ENCODE assay signal across 8 cellular contexts in the genomic region with DNA sequence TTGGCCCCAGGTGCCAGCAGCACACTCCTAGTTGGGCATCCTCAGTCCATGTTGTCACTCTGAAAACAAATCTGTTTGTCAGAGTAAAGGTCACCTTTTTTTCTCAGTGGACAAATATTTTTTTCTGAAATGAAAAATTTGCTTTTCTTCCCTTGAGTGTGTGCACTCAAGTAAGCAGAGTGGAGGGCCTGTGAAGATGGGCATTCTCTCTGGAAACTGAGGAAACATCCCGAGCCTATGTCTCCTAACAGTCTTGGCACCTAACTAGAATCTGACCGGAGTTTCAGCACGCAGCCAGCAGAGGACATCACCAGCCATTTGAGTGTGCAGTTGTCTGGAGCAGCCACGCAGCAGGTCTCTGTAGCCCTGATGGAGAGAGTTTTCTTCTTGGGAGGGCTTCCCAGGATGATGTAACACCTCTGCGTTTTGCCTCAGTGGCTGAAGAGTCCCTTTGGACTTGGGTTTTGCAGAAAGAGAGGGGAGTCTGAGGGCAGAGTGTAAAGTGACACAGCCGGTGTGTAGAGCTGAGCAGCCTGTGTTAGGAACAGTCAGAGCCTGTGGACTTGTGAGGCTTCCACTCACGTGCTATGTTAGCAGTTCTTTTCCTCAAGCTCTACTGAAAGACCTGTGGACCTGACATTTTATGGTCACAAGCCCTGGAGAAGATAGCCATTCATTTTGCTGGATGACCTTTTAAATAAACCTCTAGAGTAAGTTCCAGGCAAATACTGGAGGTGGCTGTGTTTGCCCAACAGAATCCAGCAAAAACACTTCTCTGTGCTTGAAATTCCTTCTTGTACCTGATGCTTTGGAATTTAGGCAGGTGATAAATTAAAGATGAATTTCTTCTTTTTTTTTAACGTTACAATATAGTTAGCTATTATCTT. TPM values are rescaled to one million over a fixed set of nuclear protein-coding genes. Genes with fewer than 3 reads are reported as not detected.
DNase-seq lines count a peak whose midpoint lies in the region; ATAC-seq and TF ChIP-seq lines count a peak whose summit lies in the region.

No MANE protein-coding gene starts in this region.

- H3K9me3 ChIP-seq in right lobe of liver (no peaks in the 10 kb centered on the region), upper lobe of left lung (no peaks in the 10 kb centered on the region)

- CTCF ChIA-PET in activated CD4-positive, alpha-beta memory T cell treated with anti-CD3 and anti-CD28 coated beads, Interleukin-2, amount 10 ng/mL, durations not matched to agents 7 days and 5 days (lab: Charles Lee), result interaction anchor here (1.2 to 1.5 kb wide), 3 partner anchors 9 to 82 kb away, joined by 3 to 6 read pairs (median 5); no protein-coding TSS in a partner anchor
- CTCF ChIA-PET in activated CD4-positive, alpha-beta memory T cell treated with anti-CD3 and anti-CD28 coated beads for 36 hours (lab: Charles Lee), result interaction anchor here (1.1 to 2.3 kb wide), 2 partner anchors 10 to 25 kb away, joined by 5 to 25 read pairs; no protein-coding TSS in a partner anchor

- H3K4me1 Mint-ChIP-seq in activated CD4-positive, alpha-beta memory T cell treated with anti-CD3 and anti-CD28 coated beads, Interleukin-2, amount 10 ng/mL, durations not matched to agents 7 days and 5 days, result peaks cover 56% of the 10 kb centered on the region
- peaks cover 34% of the 10 kb centered on the region for H3K4me1 Mint-ChIP-seq in activated CD4-positive, alpha-beta memory T cell treated with anti-CD3 and anti-CD28 coated beads for 36 hours (ENCODE audit: low read depth)

- intact Hi-C loops in activated CD4-positive, alpha-beta memory T cell treated with anti-CD3 and anti-CD28 coated beads for 36 hours (cut with micrococcal nuclease), result no loop called here
- intact Hi-C loops in right lobe of liver (cut with DNase I), result no loop called here

- no peaks in the 10 kb centered on the region for H3K27me3 Mint-ChIP-seq in activated CD4-positive, alpha-beta memory T cell treated with anti-CD3 and anti-CD28 coated beads, Interleukin-2, amount 10 ng/mL, durations not matched to agents 7 days and 5 days
- no peaks in the 10 kb centered on the region for H3K27me3 Mint-ChIP-seq in activated CD4-positive, alpha-beta memory T cell treated with anti-CD3 and anti-CD28 coated beads for 36 hours

- POLR2A ChIA-PET in activated CD4-positive, alpha-beta memory T cell treated with anti-CD3 and anti-CD28 coated beads, Interleukin-2, amount 10 ng/mL, durations not matched to agents 7 days and 5 days (lab: Charles Lee), result no interaction called here
- POLR2A ChIA-PET in activated CD4-positive, alpha-beta memory T cell treated with anti-CD3 and anti-CD28 coated beads for 36 hours (lab: Charles Lee), result no interaction called here

- H3K4me3 ChIP-seq in right lobe of liver (peak overlapping the region in 2 of 3 donors; percentile 12 to 25), upper lobe of left lung (no peak overlapping the region)

- H3K4me3 Mint-ChIP-seq in activated CD4-positive, alpha-beta memory T cell treated with anti-CD3 and anti-CD28 coated beads, Interleukin-2, amount 10 ng/mL, durations not matched to agents 7 days and 5 days, result no peak overlapping the region
- H3K4me3 Mint-ChIP-seq in activated CD4-positive, alpha-beta memory T cell treated with anti-CD3 and anti-CD28 coated beads for 36 hours, result no peak overlapping the region

- peaks cover 22% of the 10 kb centered on the region for H3K36me3 Mint-ChIP-seq in activated CD4-positive, alpha-beta memory T cell treated with anti-CD3 and anti-CD28 coated beads, Interleukin-2, amount 10 ng/mL, durations not matched to agents 7 days and 5 days (ENCODE audit: low read depth)
- peaks cover 9% of the 10 kb centered on the region for H3K36me3 Mint-ChIP-seq in activated CD4-positive, alpha-beta memory T cell treated with anti-CD3 and anti-CD28 coated beads for 36 hours

- H3K36me3 ChIP-seq in right lobe of liver, result peaks cover 0 to 5% (median 0%) of the 10 kb centered on the region in 4 donors
- H3K36me3 ChIP-seq in upper lobe of left lung, result peaks cover 0 to 5% (median 2%) of the 10 kb centered on the region in 4 donors

- TF ChIP-seq CTCF in right lobe of liver (IDR thresholded peaks at IDR 0.05) (peak in 1 of 4 donors; percentile 24), upper lobe of left lung (IDR thresholded peaks at IDR 0.05) (peak in 1 of 6 experiments; percentile 31)

- H3K27ac ChIP-seq in cingulate gyrus (ENCODE audit: low read depth, low read length), result peak overlapping the region; percentile 75
- H3K27ac ChIP-seq in right lobe of liver, result peak overlapping the region; percentile 87 to 91 (median 89)
- peak overlapping the region; percentile 56 to 66 (median 64) for H3K27ac ChIP-seq in upper lobe of left lung

- no peaks in the 10 kb centered on the region for H3K9me3 Mint-ChIP-seq in activated CD4-positive, alpha-beta memory T cell treated with anti-CD3 and anti-CD28 coated beads, Interleukin-2, amount 10 ng/mL, durations not matched to agents 7 days and 5 days
- H3K9me3 Mint-ChIP-seq in activated CD4-positive, alpha-beta memory T cell treated with anti-CD3 and anti-CD28 coated beads for 36 hours, result no peaks in the 10 kb centered on the region

- no peak for DNase-seq in activated CD4-positive, alpha-beta memory T cell treated with anti-CD3 and anti-CD28 coated beads, Interleukin-2, amount 10 ng/mL, durations not matched to agents 7 days and 5 days
- DNase-seq in activated CD4-positive, alpha-beta memory T cell treated with anti-CD3 and anti-CD28 coated beads for 36 hours, result no peak
- peak in 1 of 3 donors; percentile 72 for DNase-seq in right lobe of liver
- DNase-seq in upper lobe of left lung, result peak in 1 of 2 donors; percentile 42
- no peak for DNase-seq in HK-2 (ENCODE audit: unreplicated experiment)
- DNase-seq in RKO (ENCODE audit: low spot score), result no peak

- H3K4me1 ChIP-seq in right lobe of liver, result peaks cover 0 to 83% (median 30%) of the 10 kb centered on the region in 4 donors
- peaks cover 56 to 87% (median 63%) of the 10 kb centered on the region in 4 donors for H3K4me1 ChIP-seq in upper lobe of left lung

- TF ChIP-seq POLR2A in right lobe of liver (IDR thresholded peaks at IDR 0.05) (no peak), upper lobe of left lung (IDR thresholded peaks at IDR 0.05) (peak in 1 of 4 donors; percentile 10)

- no peak for TF ChIP-seq EP300 in upper lobe of left lung (IDR thresholded peaks at IDR 0.05)

- WGBS in right lobe of liver (ENCODE audit: insufficient coverage, low coverage, low lambda C conversion rate, missing lambda C conversion rate), result 29% methylated on average over 6 of the region's 8 CpGs
- 58 to 68% methylated on average over 8 of the region's 8 CpGs for WGBS in upper lobe of left lung, 2 donors

- H3K27me3 ChIP-seq in right lobe of liver, result no peaks in the 10 kb centered on the region
- no peaks in the 10 kb centered on the region for H3K27me3 ChIP-seq in upper lobe of left lung

- ATAC-seq in right lobe of liver, result peak; percentile 47 to 61 (median 58)
- ATAC-seq in upper lobe of left lung (ENCODE audit: low FRiP score in 2 of 2), result peak; percentile 30 to 56
- no peak for ATAC-seq in activated CD4-positive, CD25-positive, alpha-beta regulatory T cell treated with anti-CD3 and anti-CD28 coated beads, Interleukin-2, amount 50 U/mL, for 24 hours

- peak overlapping the region; percentile 14 for H3K27ac Mint-ChIP-seq in activated CD4-positive, alpha-beta memory T cell treated with anti-CD3 and anti-CD28 coated beads, Interleukin-2, amount 10 ng/mL, durations not matched to agents 7 days and 5 days
- no peak overlapping the region for H3K27ac Mint-ChIP-seq in activated CD4-positive, alpha-beta memory T cell treated with anti-CD3 and anti-CD28 coated beads for 36 hours

RNA-seq across cellular contexts. Expression of gene ABHD2, which starts 51.6 kb away (rescaled TPM):
- 10 to 100 TPM; 62.4 to 63.5 TPM for total RNA-seq in activated CD4-positive, alpha-beta memory T cell treated with anti-CD3 and anti-CD28 coated beads, Interleukin-2, amount 10 ng/mL, durations not matched to agents 7 days and 5 days
- total RNA-seq in activated CD4-positive, alpha-beta memory T cell treated with anti-CD3 and anti-CD28 coated beads for 36 hours, result 10 to 100 TPM; 36.0 to 38.5 TPM
- total RNA-seq in right lobe of liver (100 to 1,000 TPM; 136 to 392 (median 315) TPM), upper lobe of left lung (100 to 1,000 TPM in 5 of 6 donors, 10 to 100 TPM in 1; 84.1 to 230 (median 174) TPM)

Comparison
In these comparisons a context has a peak if more than half of its experiments do, and no peak if none do; other contexts are left out.
1. ATAC-seq: peak in right lobe of liver (4 of 4) and upper lobe of left lung (2 of 2); none in activated CD4-positive, CD25-positive, alpha-beta regulatory T cell treated with anti-CD3 and anti-CD28 coated beads, Interleukin-2, amount 50 U/mL, for 24 hours (0 of 2).
2. H3K4me3 ChIP-seq: peak in right lobe of liver (2 of 3); none in upper lobe of left lung (0 of 4).
3. Peak in every context shown above with its lines, with median percentiles within 50 percentile points of each other: H3K27ac ChIP-seq.